Comparison of ENCODE assay signal across 19 cellular contexts in the genomic region with DNA sequence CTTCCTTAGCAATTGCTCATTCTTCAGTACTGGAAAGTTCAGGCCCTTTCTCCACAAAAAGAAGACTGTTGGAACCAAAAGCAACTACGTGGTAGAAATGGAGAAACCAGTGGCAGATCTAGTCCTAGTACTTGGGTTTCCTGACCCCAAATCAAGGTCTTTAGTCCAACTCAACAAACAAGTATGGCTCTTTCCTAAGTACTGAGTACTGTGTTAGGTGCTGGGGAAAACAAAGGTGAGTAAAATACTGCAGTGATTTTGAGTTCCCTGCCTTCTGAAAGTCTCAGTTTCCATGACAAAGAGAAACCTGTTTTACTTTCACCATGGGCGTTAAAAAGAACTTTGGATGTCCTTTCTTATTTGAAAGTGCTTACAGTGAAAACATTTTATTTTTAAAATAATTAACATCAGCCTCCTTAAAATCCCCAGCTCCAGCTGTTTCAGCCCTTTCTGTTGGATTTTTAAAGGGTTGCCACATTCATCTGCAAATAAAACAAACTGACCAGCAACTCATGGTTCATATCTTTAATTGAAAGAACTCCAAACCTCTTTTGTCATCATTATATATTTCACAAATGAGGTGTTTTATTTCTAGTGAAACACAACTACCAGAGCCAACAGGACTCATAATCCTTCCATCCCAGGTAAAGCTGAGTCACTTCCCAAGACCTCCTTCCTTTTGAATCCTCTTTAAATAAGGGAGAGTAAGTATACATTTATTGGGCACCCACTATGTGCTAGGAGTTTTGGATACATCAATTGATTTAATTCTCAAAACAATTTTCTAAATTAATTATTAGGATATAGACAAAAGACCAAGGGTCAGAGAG. TPM values are rescaled to one million over a fixed set of nuclear protein-coding genes. Genes with fewer than 3 reads are reported as not detected.
"Had no signal": no experiment of that assay in that cellular context is flagged by ENCODE, and none has a peak within 500 bp of the region (broad histone marks: within the 10 kb centered on the region; RNA-seq: fewer than 3 reads in every experiment).

No MANE protein-coding gene starts in this region.

- H3K36me3 ChIP-seq: gastrocnemius medialis, lower lobe of right lung, ovary had no signal

- H3K9me3 Mint-ChIP-seq: activated B cell treated with CpG ODN at 0.5 μM for 24 hours; central memory CD8-positive, alpha-beta T cell; neural crest cell; stimulated activated naive CD8-positive, alpha-beta T cell treated with anti-CD3 and anti-CD28 coated beads, Interleukin-15, amount 100 ng/mL, for 72 hours had no signal

- H3K27me3 ChIP-seq: gastrocnemius medialis, ovary, testis had no signal

- H3K9me3 ChIP-seq: gastrocnemius medialis, lower lobe of right lung, ovary, testis had no signal

- H3K27ac Mint-ChIP-seq: activated B cell treated with CpG ODN at 0.5 μM for 24 hours; activated naive CD8-positive, alpha-beta T cell; stimulated activated naive CD8-positive, alpha-beta T cell treated with anti-CD3 and anti-CD28 coated beads, Interleukin-15, amount 100 ng/mL, for 72 hours; T-helper 17 cell had no signal

- H3K4me3 Mint-ChIP-seq: activated B cell treated with CpG ODN at 0.5 μM for 24 hours; activated naive CD8-positive, alpha-beta T cell; activated T-cell treated with anti-CD3 and anti-CD28 coated beads, Interleukin-2, amount 50 U/mL, for 72 hours; central memory CD8-positive, alpha-beta T cell; neural crest cell; stimulated activated naive CD8-positive, alpha-beta T cell treated with anti-CD3 and anti-CD28 coated beads, Interleukin-15, amount 100 ng/mL, for 72 hours; T-helper 17 cell had no signal

- H3K4me1 ChIP-seq: testis had no signal

- H3K27ac ChIP-seq: coronary artery, epithelial cell of prostate, lower lobe of right lung, ovary, testis had no signal

- H3K4me1 Mint-ChIP-seq: activated B cell treated with CpG ODN at 0.5 μM for 24 hours; central memory CD8-positive, alpha-beta T cell; stimulated activated naive CD8-positive, alpha-beta T cell treated with anti-CD3 and anti-CD28 coated beads, Interleukin-15, amount 100 ng/mL, for 72 hours; T-helper 17 cell had no signal

- H3K4me3 ChIP-seq: coronary artery, gastrocnemius medialis, lower lobe of right lung, ovary, testis had no signal

- H3K27me3 Mint-ChIP-seq: activated B cell treated with CpG ODN at 0.5 μM for 24 hours; activated naive CD8-positive, alpha-beta T cell; stimulated activated naive CD8-positive, alpha-beta T cell treated with anti-CD3 and anti-CD28 coated beads, Interleukin-15, amount 100 ng/mL, for 72 hours had no signal

- DNase-seq: activated B cell treated with CpG ODN at 0.5 μM for 24 hours; activated CD4-positive, alpha-beta T cell treated with anti-CD3 and anti-CD28 coated beads for 48 hours; activated CD8-positive, alpha-beta memory T cell treated with anti-CD3 and anti-CD28 coated beads, Interleukin-2, amount 50 U/mL, for 48 hours; activated gamma-delta T cell treated with Interleukin-2 at 50 U/mL for 16 hours; activated T-cell treated with anti-CD3 and anti-CD28 coated beads, Interleukin-2, amount 50 U/mL, for 72 hours; amniotic stem cell; effector CD8-positive, alpha-beta T cell; gastrocnemius medialis; lower lobe of right lung; ovary; stimulated activated CD4-positive, alpha-beta T cell treated with anti-CD3 and anti-CD28 coated beads, Interleukin-1b, Interleukin-23, amount 100 ng/mL, for 48 hours; stimulated activated naive CD8-positive, alpha-beta T cell treated with anti-CD3 and anti-CD28 coated beads, Interleukin-15, amount 100 ng/mL, for 72 hours; T-helper 17 cell; testis had no signal

- H3K36me3 Mint-ChIP-seq: activated naive CD8-positive, alpha-beta T cell had no signal

- ATAC-seq: activated T-cell treated with anti-CD3 and anti-CD28 coated beads, Interleukin-2, amount 50 U/mL, for 72 hours; gastrocnemius medialis; lower lobe of right lung; stimulated activated naive CD8-positive, alpha-beta T cell treated with anti-CD3 and anti-CD28 coated beads, Interleukin-15, amount 100 ng/mL, for 72 hours; T-helper 17 cell had no signal

RNA-seq across cellular contexts. Expression of a gene that starts 35.4 kb away (rescaled TPM):
- total RNA-seq: activated T-cell treated with anti-CD3 and anti-CD28 coated beads, Interleukin-2, amount 50 U/mL, for 72 hours had no signal
